8 cellular contexts compared by ENCODE assay signal in genomic region chrX:21926527-21927278, GRCh38. TPM values are rescaled to one million over a fixed set of nuclear protein-coding genes. Genes with fewer than 3 reads are reported as not detected.
DNase-seq lines count a peak whose midpoint lies in the region; ATAC-seq, FAIRE-seq and TF ChIP-seq lines count a peak whose summit lies in the region.

No MANE protein-coding gene starts in this region.

- peak; percentile 39 for FAIRE-seq in endometrium (lab: Jason Lieb, UNC)

- H3K4me3 Mint-ChIP-seq in CD4-positive, CD25-positive, alpha-beta regulatory T cell = peak overlapping the region in 1 of 4 donors; percentile 6
- no peak overlapping the region for H3K4me3 Mint-ChIP-seq in T-cell

- H3K36me3 Mint-ChIP-seq in CD4-positive, CD25-positive, alpha-beta regulatory T cell = peaks cover 4% of the 10 kb centered on the region
- no peaks in the 10 kb centered on the region for H3K36me3 Mint-ChIP-seq in T-cell

- POLR2A ChIA-PET in T-cell (lab: Charles Lee) = no interaction called here

- DNase-seq in CD4-positive, CD25-positive, alpha-beta regulatory T cell = peak in 1 of 3 donors; percentile 62
- DNase-seq in NOMO-1 treated with DMSO at 0.1 percent for 48 hours (lab: John Stamatoyannopoulos, UW; ENCODE audit: unreplicated experiment) = peak; percentile 64
- DNase-seq in sciatic nerve (ENCODE audit: low spot score) = no peak
- DNase-seq in dorsolateral prefrontal cortex = no peak
- no peak for DNase-seq in T-cell
- DNase-seq in medulla oblongata (ENCODE audit: extremely low spot score) = no peak

- H3K27me3 Mint-ChIP-seq in CD4-positive, CD25-positive, alpha-beta regulatory T cell = no peaks in the 10 kb centered on the region
- H3K27me3 Mint-ChIP-seq in T-cell = no peaks in the 10 kb centered on the region

- no peak overlapping the region for H3K27ac Mint-ChIP-seq in CD4-positive, CD25-positive, alpha-beta regulatory T cell
- H3K27ac Mint-ChIP-seq in T-cell = no peak overlapping the region

- peaks cover 0 to 4% (median 0%) of the 10 kb centered on the region in 7 donors for H3K9me3 Mint-ChIP-seq in CD4-positive, CD25-positive, alpha-beta regulatory T cell
- peaks cover 0 to 7% (median 0%) of the 10 kb centered on the region in 3 donors for H3K9me3 Mint-ChIP-seq in T-cell

- peak; percentile 44 to 55 for ATAC-seq in CD4-positive, CD25-positive, alpha-beta regulatory T cell (ENCODE audit: low read depth in 2 of 2)
- ATAC-seq in GM21619 (IDR thresholded peaks at IDR 0.05; ENCODE audit: unreplicated experiment) (peak; percentile 88), sciatic nerve (peak; percentile 58), T-cell (replicated peaks in 1 of 4) (no peak)

- H3K27me3 ChIP-seq in CD4-positive, CD25-positive, alpha-beta regulatory T cell (ENCODE audit: control insufficient read depth, insufficient read depth, low read length) = no peaks in the 10 kb centered on the region
- H3K27me3 ChIP-seq in dorsolateral prefrontal cortex = peaks cover 0 to 35% (median 3%) of the 10 kb centered on the region in 45 donors

- H3K36me3 ChIP-seq in CD4-positive, CD25-positive, alpha-beta regulatory T cell (ENCODE audit: control insufficient read depth, insufficient read depth, low read length) = no peaks in the 10 kb centered on the region

- intact Hi-C loops in sciatic nerve (cut with DNase I) = no loop called here
- intact Hi-C loops in dorsolateral prefrontal cortex (cut with DNase I) = no loop called here

- no peak overlapping the region for H3K27ac ChIP-seq in CD4-positive, CD25-positive, alpha-beta regulatory T cell (ENCODE audit: insufficient read depth, low read length, poor library complexity, severe bottlenecking)
- peak overlapping the region in 1 of 59 donors; percentile 31 for H3K27ac ChIP-seq in dorsolateral prefrontal cortex

- no peaks in the 10 kb centered on the region for H3K9me3 ChIP-seq in CD4-positive, CD25-positive, alpha-beta regulatory T cell (ENCODE audit: control insufficient read depth in 2 of 2, low read length in 2 of 2)

- H3K4me1 ChIP-seq in CD4-positive, CD25-positive, alpha-beta regulatory T cell (ENCODE audit: control insufficient read depth, insufficient read depth, low read length, poor library complexity, severe bottlenecking) = no peaks in the 10 kb centered on the region

- CTCF ChIA-PET in T-cell (lab: Charles Lee) = no interaction called here

- TF ChIP-seq CTCF in dorsolateral prefrontal cortex (IDR thresholded peaks at IDR 0.05 in 54 of 56, conservative IDR thresholded peaks at IDR 0.05 in 2 of 56; ENCODE audit: low read depth in 1 of 56, partially characterized antibody in 56 of 56) = no peak

- peak overlapping the region; percentile 7 for H3K4me3 ChIP-seq in CD4-positive, CD25-positive, alpha-beta regulatory T cell (ENCODE audit: low read depth, low read length)
- H3K4me3 ChIP-seq in dorsolateral prefrontal cortex = no peak overlapping the region

- peaks cover 0 to 14% (median 7%) of the 10 kb centered on the region in 4 donors for H3K4me1 Mint-ChIP-seq in CD4-positive, CD25-positive, alpha-beta regulatory T cell
- peaks cover 3 to 15% (median 6%) of the 10 kb centered on the region in 3 donors for H3K4me1 Mint-ChIP-seq in T-cell

RNA-seq across cellular contexts. Expression of gene SMS, which starts 13.8 kb away (rescaled TPM):
- 24.0 TPM for total RNA-seq in CD4-positive, CD25-positive, alpha-beta regulatory T cell
- 100 to 1,000 TPM in 1 of 4 donors, 10 to 100 TPM in 3; 68.8 to 105 (median 74.9) TPM for polyA plus RNA-seq in CD4-positive, CD25-positive, alpha-beta regulatory T cell
- total RNA-seq in sciatic nerve (40.0 TPM), dorsolateral prefrontal cortex (10 to 100 TPM; 27.1 to 98.1 (median 74.0) TPM), T-cell (10 to 100 TPM; 17.2 to 21.9 (median 18.5) TPM)

Comparison
In these comparisons a context has a peak if more than half of its experiments do, and no peak if none do; other contexts are left out.
1. ATAC-seq: peak in CD4-positive, CD25-positive, alpha-beta regulatory T cell (2 of 2), GM21619 (single experiment) and sciatic nerve (single experiment); none in T-cell (0 of 4).